In the genomic region with DNA sequence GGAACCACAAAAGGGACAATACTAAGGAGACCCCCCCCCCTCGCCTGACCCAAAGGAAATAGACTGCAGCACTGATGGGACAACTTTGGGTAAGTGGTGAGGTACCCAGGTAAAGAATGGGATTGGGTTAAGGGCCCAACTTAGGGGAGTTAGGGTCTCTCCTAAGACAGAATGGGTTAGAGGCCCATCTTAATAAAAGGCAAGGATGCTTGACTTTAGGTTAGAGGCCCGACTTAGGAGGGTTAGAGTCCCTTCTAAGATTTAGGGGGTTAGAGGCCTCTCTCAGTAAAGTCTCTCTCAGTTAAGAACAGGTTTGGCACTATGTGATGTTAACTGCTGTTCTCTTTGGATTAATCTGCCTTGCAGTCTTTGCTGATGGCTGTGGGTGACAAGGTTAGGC, we compare ENCODE assay signal across 42 cellular contexts. TPM values are rescaled to one million over a fixed set of nuclear protein-coding genes. Genes with fewer than 3 reads are reported as not detected.
"Had no signal": no experiment of that assay in that cellular context is flagged by ENCODE, and none has a peak within 500 bp of the region (broad histone marks: within the 10 kb centered on the region; RNA-seq: fewer than 3 reads in every experiment).

No MANE protein-coding gene starts in this region.

- H3K36me3 ChIP-seq: ascending aorta, cardiac muscle cell had no signal

- H3K4me3 ChIP-seq: ascending aorta, cardiac muscle cell had no signal

- H3K9me3 Mint-ChIP-seq: activated B cell treated with CpG ODN at 0.5 μM for 24 hours; activated CD4-positive, alpha-beta memory T cell treated with anti-CD3 and anti-CD28 coated beads for 36 hours; activated CD4-positive, alpha-beta T cell treated with anti-CD3 and anti-CD28 coated beads, Interleukin-2, amount 10 ng/mL, durations not matched to agents 24 days and 14 days; activated CD8-positive, alpha-beta T cell treated with anti-CD3 and anti-CD28 coated beads for 36 hours; activated naive CD4-positive, alpha-beta T cell treated with anti-CD3 and anti-CD28 coated beads, Interleukin-2, amount 10 ng/mL, durations not matched to agents 7 days and 5 days; activated naive CD4-positive, alpha-beta T cell treated with anti-CD3 and anti-CD28 coated beads, Interleukin-2, amount 50 U/mL, for 24 hours; activated naive CD8-positive, alpha-beta T cell treated with anti-CD3 and anti-CD28 coated beads, Interleukin-2, amount 10 ng/mL, durations not matched to agents 7 days and 5 days; activated naive CD8-positive, alpha-beta T cell treated with anti-CD3 and anti-CD28 coated beads, Interleukin-2, amount 50 U/mL, for 24 hours; activated T-cell treated with anti-CD3 and anti-CD28 coated beads, Interleukin-2, amount 50 U/mL, for 4 hours; activated T-cell treated with anti-CD3 and anti-CD28 coated beads, Interleukin-2, amount 50 U/mL, for 72 hours; activated T-helper 1 cell treated with anti-CD3 and anti-CD28 coated beads, Interleukin-12 subunit alpha, Interleukin-12 subunit beta, Interleukin-2, Interleukin-4 antibody, amounts not matched to agents 30 ng/mL and 10 ng/mL and 1 ng/mL, durations not matched to agents 14 hours and 24 hours and 36 hours; activated T-helper 17 cell treated with anti-CD3 and anti-CD28 coated beads, Interleukin-2, amount 50 U/mL, for 72 hours; central memory CD8-positive, alpha-beta T cell; T-helper 1 cell treated with Interleukin-12 subunit alpha and Interleukin-12 subunit beta and Interleukin-4 antibody, amounts not matched to agents 30 μg/mL and 1 μg/mL, for 36 hours; T-helper 2 cell treated with Interferon-gamma antibody and Interleukin-4, amounts not matched to agents 5 μg/mL and 100 μg/mL, for 36 hours had no signal

- H3K4me1 ChIP-seq: ascending aorta had no signal

- DNase-seq: activated B cell treated with CpG ODN at 0.5 μM for 24 hours; activated CD4-positive, alpha-beta memory T cell treated with anti-CD3 and anti-CD28 coated beads for 36 hours; activated CD4-positive, alpha-beta T cell treated with anti-CD3 and anti-CD28 coated beads for 4 hours; activated CD4-positive, alpha-beta T cell treated with anti-CD3 and anti-CD28 coated beads, Interleukin-2, amount 10 ng/mL, durations not matched to agents 24 days and 14 days; activated CD4-positive, alpha-beta T cell treated with anti-CD3 and anti-CD28 coated beads, Interleukin-2, amount 50 U/mL, for 1 hour; activated CD4-positive, alpha-beta T cell treated with anti-CD3 and anti-CD28 coated beads, Interleukin-2, amount 50 U/mL, for 4 hours; activated CD4-positive, CD25-positive, alpha-beta regulatory T cell treated with anti-CD3 and anti-CD28 coated beads, Interleukin-2, amount 50 U/mL, for 72 hours; activated CD8-positive, alpha-beta memory T cell treated with anti-CD3 and anti-CD28 coated beads, Interleukin-2, amount 50 U/mL, for 4 hours; activated CD8-positive, alpha-beta T cell treated with anti-CD3 and anti-CD28 coated beads for 36 hours; activated effector memory CD4-positive, alpha-beta T cell treated with Interleukin-2 at 50 U/mL for 16 hours; activated gamma-delta T cell; activated naive CD4-positive, alpha-beta T cell treated with anti-CD3 and anti-CD28 coated beads, Interleukin-2, amount 10 ng/mL, durations not matched to agents 7 days and 5 days; activated naive CD4-positive, alpha-beta T cell treated with Interleukin-2 at 50 U/mL for 16 hours; activated naive CD8-positive, alpha-beta T cell treated with anti-CD3 and anti-CD28 coated beads, Interleukin-2, amount 10 ng/mL, durations not matched to agents 7 days and 5 days; activated naive CD8-positive, alpha-beta T cell treated with anti-CD3 and anti-CD28 coated beads, Interleukin-2, amount 50 U/mL, for 24 hours; activated T-cell treated with anti-CD3 and anti-CD28 coated beads for 4 hours; activated T-cell treated with anti-CD3 and anti-CD28 coated beads, Interleukin-2, amount 50 U/mL, for 1 hour; activated T-cell treated with anti-CD3 and anti-CD28 coated beads, Interleukin-2, amount 50 U/mL, for 4 hours; activated T-cell treated with anti-CD3 and anti-CD28 coated beads, Interleukin-2, amount 50 U/mL, for 72 hours; amygdala; anterior cingulate cortex; caudate nucleus; cerebellar nuclear complex; T-helper 1 cell; T-helper 2 cell; T-helper 9 cell had no signal

- H3K4me1 Mint-ChIP-seq: activated B cell treated with CpG ODN at 0.5 μM for 24 hours; activated CD4-positive, alpha-beta T cell treated with anti-CD3 and anti-CD28 coated beads, Interleukin-2, amount 10 ng/mL, durations not matched to agents 24 days and 14 days; activated T-helper 17 cell treated with anti-CD3 and anti-CD28 coated beads, Interleukin-2, amount 50 U/mL, for 72 hours; central memory CD8-positive, alpha-beta T cell had no signal

- H3K4me3 Mint-ChIP-seq: activated B cell treated with CpG ODN at 0.5 μM for 24 hours; activated CD4-positive, alpha-beta memory T cell treated with anti-CD3 and anti-CD28 coated beads for 36 hours; activated CD4-positive, alpha-beta T cell treated with anti-CD3 and anti-CD28 coated beads, Interleukin-2, amount 10 ng/mL, durations not matched to agents 24 days and 14 days; activated CD8-positive, alpha-beta T cell treated with anti-CD3 and anti-CD28 coated beads for 36 hours; activated naive CD4-positive, alpha-beta T cell treated with anti-CD3 and anti-CD28 coated beads, Interleukin-2, amount 10 ng/mL, durations not matched to agents 7 days and 5 days; activated naive CD4-positive, alpha-beta T cell treated with anti-CD3 and anti-CD28 coated beads, Interleukin-2, amount 50 U/mL, for 24 hours; activated naive CD8-positive, alpha-beta T cell; activated naive CD8-positive, alpha-beta T cell treated with anti-CD3 and anti-CD28 coated beads, Interleukin-2, amount 10 ng/mL, durations not matched to agents 7 days and 5 days; activated naive CD8-positive, alpha-beta T cell treated with anti-CD3 and anti-CD28 coated beads, Interleukin-2, amount 50 U/mL, for 24 hours; activated T-cell treated with anti-CD3 and anti-CD28 coated beads, Interleukin-2, amount 50 U/mL, for 4 hours; activated T-cell treated with anti-CD3 and anti-CD28 coated beads, Interleukin-2, amount 50 U/mL, for 72 hours; activated T-helper 1 cell treated with anti-CD3 and anti-CD28 coated beads, Interleukin-12 subunit alpha, Interleukin-12 subunit beta, Interleukin-2, Interleukin-4 antibody, amounts not matched to agents 30 ng/mL and 10 ng/mL and 1 ng/mL, durations not matched to agents 14 hours and 24 hours and 36 hours; activated T-helper 17 cell treated with anti-CD3 and anti-CD28 coated beads, Interleukin-2, amount 50 U/mL, for 72 hours; brain; central memory CD8-positive, alpha-beta T cell; T-helper 1 cell treated with Interleukin-12 subunit alpha and Interleukin-12 subunit beta and Interleukin-4 antibody, amounts not matched to agents 30 μg/mL and 1 μg/mL, for 36 hours; T-helper 2 cell treated with Interferon-gamma antibody and Interleukin-4, amounts not matched to agents 5 μg/mL and 100 μg/mL, for 36 hours had no signal

- H3K27ac Mint-ChIP-seq: activated B cell treated with CpG ODN at 0.5 μM for 24 hours; activated CD4-positive, alpha-beta memory T cell treated with anti-CD3 and anti-CD28 coated beads for 36 hours; activated CD4-positive, alpha-beta T cell treated with anti-CD3 and anti-CD28 coated beads, Interleukin-2, amount 10 ng/mL, durations not matched to agents 24 days and 14 days; activated CD8-positive, alpha-beta T cell treated with anti-CD3 and anti-CD28 coated beads for 36 hours; activated naive CD4-positive, alpha-beta T cell treated with anti-CD3 and anti-CD28 coated beads, Interleukin-2, amount 10 ng/mL, durations not matched to agents 7 days and 5 days; activated naive CD4-positive, alpha-beta T cell treated with anti-CD3 and anti-CD28 coated beads, Interleukin-2, amount 50 U/mL, for 24 hours; activated naive CD8-positive, alpha-beta T cell; activated naive CD8-positive, alpha-beta T cell treated with anti-CD3 and anti-CD28 coated beads, Interleukin-2, amount 10 ng/mL, durations not matched to agents 7 days and 5 days; activated naive CD8-positive, alpha-beta T cell treated with anti-CD3 and anti-CD28 coated beads, Interleukin-2, amount 50 U/mL, for 24 hours; activated T-cell treated with anti-CD3 and anti-CD28 coated beads, Interleukin-2, amount 50 U/mL, for 72 hours; activated T-helper 1 cell treated with anti-CD3 and anti-CD28 coated beads, Interleukin-12 subunit alpha, Interleukin-12 subunit beta, Interleukin-2, Interleukin-4 antibody, amounts not matched to agents 30 ng/mL and 10 ng/mL and 1 ng/mL, durations not matched to agents 14 hours and 24 hours and 36 hours; activated T-helper 17 cell treated with anti-CD3 and anti-CD28 coated beads, Interleukin-2, amount 50 U/mL, for 72 hours; brain; T-helper 1 cell treated with Interleukin-12 subunit alpha and Interleukin-12 subunit beta and Interleukin-4 antibody, amounts not matched to agents 30 μg/mL and 1 μg/mL, for 36 hours; T-helper 2 cell treated with Interferon-gamma antibody and Interleukin-4, amounts not matched to agents 5 μg/mL and 100 μg/mL, for 36 hours had no signal

- H3K36me3 Mint-ChIP-seq: activated CD4-positive, alpha-beta memory T cell treated with anti-CD3 and anti-CD28 coated beads for 36 hours; activated naive CD4-positive, alpha-beta T cell treated with anti-CD3 and anti-CD28 coated beads, Interleukin-2, amount 10 ng/mL, durations not matched to agents 7 days and 5 days; activated naive CD8-positive, alpha-beta T cell; activated naive CD8-positive, alpha-beta T cell treated with anti-CD3 and anti-CD28 coated beads, Interleukin-2, amount 10 ng/mL, durations not matched to agents 7 days and 5 days; brain had no signal

- H3K27ac ChIP-seq: ascending aorta, cardiac muscle cell, VCaP had no signal

- H3K9me3 ChIP-seq: ascending aorta had no signal

- H3K27me3 ChIP-seq: ascending aorta had no signal

- ATAC-seq: activated CD8-positive, alpha-beta T cell treated with anti-CD3 and anti-CD28 coated beads for 36 hours; activated naive CD8-positive, alpha-beta T cell treated with anti-CD3 and anti-CD28 coated beads, Interleukin-2, amount 50 U/mL, for 24 hours; activated T-cell treated with anti-CD3 and anti-CD28 coated beads, Interleukin-2, amount 50 U/mL, for 4 hours; activated T-cell treated with anti-CD3 and anti-CD28 coated beads, Interleukin-2, amount 50 U/mL, for 72 hours; activated T-helper 17 cell treated with anti-CD3 and anti-CD28 coated beads, Interleukin-2, amount 50 U/mL, for 72 hours had no signal

- FAIRE-seq: bronchial epithelial cell, TTC549 had no signal

RNA-seq across cellular contexts. Expression of gene DBX1, which starts 41.0 kb away (rescaled TPM):
- total RNA-seq: activated B cell treated with CpG ODN at 0.5 μM for 24 hours; activated CD4-positive, alpha-beta memory T cell treated with anti-CD3 and anti-CD28 coated beads for 36 hours; activated CD4-positive, alpha-beta T cell treated with anti-CD3 and anti-CD28 coated beads, Interleukin-2, amount 10 ng/mL, durations not matched to agents 24 days and 14 days; activated CD8-positive, alpha-beta memory T cell treated with anti-CD3 and anti-CD28 coated beads for 36 hours; activated CD8-positive, alpha-beta T cell treated with anti-CD3 and anti-CD28 coated beads for 36 hours; activated naive CD8-positive, alpha-beta T cell treated with anti-CD3 and anti-CD28 coated beads, Interleukin-2, amount 10 ng/mL, durations not matched to agents 7 days and 5 days; activated T-cell treated with anti-CD3 and anti-CD28 coated beads, Interleukin-2, amount 50 U/mL, for 4 hours; activated T-cell treated with anti-CD3 and anti-CD28 coated beads, Interleukin-2, amount 50 U/mL, for 72 hours; activated T-helper 1 cell treated with anti-CD3 and anti-CD28 coated beads, Interleukin-12 subunit alpha, Interleukin-12 subunit beta, Interleukin-2, Interleukin-4 antibody, amounts not matched to agents 30 ng/mL and 10 ng/mL and 1 ng/mL, durations not matched to agents 14 hours and 24 hours and 36 hours; activated T-helper 17 cell treated with anti-CD3 and anti-CD28 coated beads, Interleukin-2, amount 50 U/mL, for 72 hours; ascending aorta; bronchial epithelial cell; cardiac muscle cell; chondrocyte had no signal
- polyA plus RNA-seq: adipose tissue, cardiac muscle cell had no signal
